ENCODE assay signal across 14 cellular contexts in genomic region chr11:113578164-113578455, GRCh38.
"Had no signal": no experiment of that assay in that cellular context is flagged by ENCODE, and none has a peak within 500 bp of the region (broad histone marks: within the 10 kb centered on the region; RNA-seq: fewer than 3 reads in every experiment).

No MANE protein-coding gene starts in this region.

- H3K9me3 ChIP-seq: prostate gland, tibial nerve had no signal

- H3K27ac Mint-ChIP-seq: activated naive CD8-positive, alpha-beta T cell; activated T-cell treated with anti-CD3 and anti-CD28 coated beads, Interleukin-2, amount 50 U/mL, for 24 hours; natural killer cell; stimulated activated naive B cell treated with anti-CD40 and anti-IgM and Interleukin-4, amounts not matched to agents 10 μg/mL and 1 μg/mL and 100 μg/mL, for 72 hours had no signal

- H3K9me3 Mint-ChIP-seq: activated CD4-positive, alpha-beta T cell treated with anti-CD3 and anti-CD28 coated beads, Interleukin-2, amount 10 ng/mL, durations not matched to agents 7 days and 5 days; activated T-cell treated with anti-CD3 and anti-CD28 coated beads, Interleukin-2, amount 50 U/mL, for 24 hours; natural killer cell had no signal

- H3K4me3 ChIP-seq: prostate gland, tibial nerve had no signal

- H3K4me3 Mint-ChIP-seq: activated CD4-positive, alpha-beta T cell treated with anti-CD3 and anti-CD28 coated beads, Interleukin-2, amount 10 ng/mL, durations not matched to agents 7 days and 5 days; activated naive CD8-positive, alpha-beta T cell; activated T-cell treated with anti-CD3 and anti-CD28 coated beads, Interleukin-2, amount 50 U/mL, for 24 hours; natural killer cell; stimulated activated naive B cell treated with anti-CD40 and anti-IgM and Interleukin-4, amounts not matched to agents 10 μg/mL and 1 μg/mL and 100 μg/mL, for 72 hours had no signal

- ATAC-seq: sciatic nerve had no signal

- H3K36me3 Mint-ChIP-seq: activated naive CD8-positive, alpha-beta T cell; natural killer cell; stimulated activated naive B cell treated with anti-CD40 and anti-IgM and Interleukin-4, amounts not matched to agents 10 μg/mL and 1 μg/mL and 100 μg/mL, for 72 hours had no signal

- H3K27me3 ChIP-seq: brain microvascular endothelial cell, tibial nerve had no signal

- DNase-seq: activated CD4-positive, CD25-positive, alpha-beta regulatory T cell; activated gamma-delta T cell; activated T-cell treated with anti-CD3 and anti-CD28 coated beads, Interleukin-2, amount 50 U/mL, for 24 hours; amygdala; brain microvascular endothelial cell; natural killer cell; occipital lobe; stimulated activated CD4-positive, alpha-beta T cell treated with anti-CD3 and anti-CD28 coated beads, Interleukin-2, amount 100 ng/mL, for 24 hours; stimulated activated naive B cell treated with anti-CD40 and anti-IgM and Interleukin-4, amounts not matched to agents 10 μg/mL and 1 μg/mL and 100 μg/mL, for 72 hours had no signal

- H3K27ac ChIP-seq: brain microvascular endothelial cell, prostate gland, tibial nerve had no signal

- H3K36me3 ChIP-seq: brain microvascular endothelial cell, prostate gland, tibial nerve had no signal

- H3K4me1 ChIP-seq: prostate gland, tibial nerve had no signal

- H3K4me1 Mint-ChIP-seq: natural killer cell had no signal
